ENCODE assay signal across 9 cellular contexts in the genomic region with DNA sequence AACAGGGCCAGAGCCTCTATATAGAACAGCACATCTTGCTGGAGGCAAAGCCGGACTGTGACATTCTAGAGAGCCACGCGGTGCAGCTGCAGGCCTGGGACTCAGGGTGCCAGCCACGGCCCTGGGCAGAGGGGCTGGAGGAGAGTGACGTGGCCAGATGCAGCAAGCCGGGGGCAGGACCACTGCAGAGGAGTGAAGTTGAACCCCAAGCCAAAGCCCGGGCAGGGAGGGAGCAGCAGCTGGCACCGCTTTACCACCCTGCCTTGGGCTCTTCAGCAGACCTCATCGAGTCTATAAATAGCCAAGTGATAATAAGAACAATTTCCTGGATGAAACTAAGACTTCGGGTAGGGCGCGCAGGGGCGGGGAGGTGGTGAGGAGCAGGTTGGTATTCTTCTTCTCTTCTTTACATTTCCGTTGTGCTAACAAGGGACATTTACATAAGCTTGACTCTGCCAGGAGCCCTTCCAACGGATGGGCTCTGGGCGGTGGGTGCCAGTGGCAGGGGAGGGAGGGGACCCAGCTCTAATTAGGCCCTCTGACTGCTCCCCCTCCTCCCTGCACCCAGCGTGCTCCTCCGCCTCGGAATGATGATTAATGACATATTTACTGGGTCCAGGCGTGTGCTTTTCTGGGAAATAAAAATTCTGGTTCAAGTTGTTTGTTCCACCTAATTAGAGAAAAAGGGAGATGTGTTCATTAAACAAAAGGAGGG.
DNase-seq lines count a peak whose midpoint lies in the region; ATAC-seq and TF ChIP-seq lines count a peak whose summit lies in the region.
"Had no signal": no experiment of that assay in that cellular context is flagged by ENCODE, and none has a peak within 500 bp of the region (broad histone marks: within the 10 kb centered on the region; RNA-seq: fewer than 3 reads in every experiment).

No MANE protein-coding gene starts in this region.

- H3K4me3 Mint-ChIP-seq in T-helper 1 cell treated with Interleukin-12 subunit alpha and Interleukin-12 subunit beta and Interleukin-4 antibody, amounts not matched to agents 30 μg/mL and 1 μg/mL, for 36 hours, result peak overlapping the region; percentile 53
- peak overlapping the region; percentile 42 to 75 (median 60) for H3K4me3 Mint-ChIP-seq in naive thymus-derived CD4-positive, alpha-beta T cell

- peaks cover 0 to 12% of the 10 kb centered on the region in 2 donors for H3K4me1 ChIP-seq in naive thymus-derived CD4-positive, alpha-beta T cell (ENCODE audit: control insufficient read depth in 2 of 2, insufficient read depth in 2 of 2, low read length in 2 of 2)
- no peaks in the 10 kb centered on the region for H3K4me1 ChIP-seq in trophoblast cell (ENCODE audit: control insufficient read depth in 1 of 2, insufficient read depth in 2 of 2, low read length in 2 of 2)
- H3K4me1 ChIP-seq: parathyroid adenoma had no signal

- H2BK120ac ChIP-seq in trophoblast cell (ENCODE audit: insufficient read depth, low read length, poor library complexity), result no peak overlapping the region

- no peak overlapping the region for H2AFZ ChIP-seq in trophoblast cell (ENCODE audit: insufficient read depth, low read length, poor library complexity)
- H2AFZ ChIP-seq: parathyroid adenoma had no signal

- no peak overlapping the region for H4K12ac ChIP-seq in trophoblast cell (ENCODE audit: low read depth, low read length)

- H3K18ac ChIP-seq in trophoblast cell (ENCODE audit: low read length), result no peak overlapping the region

- H4K91ac ChIP-seq in trophoblast cell (ENCODE audit: low read depth, low read length), result no peak overlapping the region

- no peak overlapping the region for H3K4me3 ChIP-seq in GM06990 (replicated peaks; ENCODE audit: low read depth, low read length)
- H3K4me3 ChIP-seq in naive thymus-derived CD4-positive, alpha-beta T cell (ENCODE audit: low read length), result no peak overlapping the region
- H3K4me3 ChIP-seq in trophoblast cell (ENCODE audit: low read depth, low read length), result no peak overlapping the region

- H3K9ac ChIP-seq in trophoblast cell (ENCODE audit: low read length), result no peak overlapping the region
- H3K9ac ChIP-seq: parathyroid adenoma had no signal

- intact Hi-C loops in naive thymus-derived CD4-positive, alpha-beta T cell (cut with micrococcal nuclease), result loop anchor here in 1 of 2 donors (1.0 kb wide), 1 partner anchor 15 kb away; no protein-coding TSS in a partner anchor
- intact Hi-C loops in sciatic nerve (cut with DNase I), result no loop called here

- DNase-seq in GM06990 (ENCODE audit: extremely low read depth, insufficient read length) (peak; percentile 52), trophoblast cell (no peak), sciatic nerve (ENCODE audit: low spot score) (no peak)
- peak in 5 of 9 donors; percentile 19 to 33 (median 28) for DNase-seq in naive thymus-derived CD4-positive, alpha-beta T cell
- no peak for DNase-seq in NK-92 treated with Interleukin-12 subunit alpha and Interleukin-12 subunit beta, amount 100 ng/mL, for 24 hours (lab: John Stamatoyannopoulos, UW)

- no peak overlapping the region for H3K4me2 ChIP-seq in trophoblast cell (ENCODE audit: low read length)

- H3K36me3 Mint-ChIP-seq in T-helper 1 cell treated with Interleukin-12 subunit alpha and Interleukin-12 subunit beta and Interleukin-4 antibody, amounts not matched to agents 30 μg/mL and 1 μg/mL, for 36 hours (ENCODE audit: low read depth), result peaks cover 2% of the 10 kb centered on the region
- H3K36me3 Mint-ChIP-seq in naive thymus-derived CD4-positive, alpha-beta T cell, result no peaks in the 10 kb centered on the region

- CTCF ChIA-PET in naive thymus-derived CD4-positive, alpha-beta T cell (lab: Charles Lee), result interaction anchor here (0.8 to 3.3 kb wide), 2 partner anchors 15 to 543 kb away, joined by 3 to 18 read pairs; no protein-coding TSS in a partner anchor

- peak overlapping the region; percentile 73 for H3K27ac Mint-ChIP-seq in T-helper 1 cell treated with Interleukin-12 subunit alpha and Interleukin-12 subunit beta and Interleukin-4 antibody, amounts not matched to agents 30 μg/mL and 1 μg/mL, for 36 hours
- peak overlapping the region in 8 of 9 donors; percentile 11 to 85 (median 50) for H3K27ac Mint-ChIP-seq in naive thymus-derived CD4-positive, alpha-beta T cell

- peaks cover 4% of the 10 kb centered on the region for H3K9me3 Mint-ChIP-seq in T-helper 1 cell treated with Interleukin-12 subunit alpha and Interleukin-12 subunit beta and Interleukin-4 antibody, amounts not matched to agents 30 μg/mL and 1 μg/mL, for 36 hours
- peaks cover 0 to 5% (median 2%) of the 10 kb centered on the region in 11 donors for H3K9me3 Mint-ChIP-seq in naive thymus-derived CD4-positive, alpha-beta T cell

- H3K9me3 ChIP-seq in naive thymus-derived CD4-positive, alpha-beta T cell (ENCODE audit: control insufficient read depth in 2 of 3, low read length in 3 of 3), result peaks cover 0 to 5% (median 0%) of the 10 kb centered on the region in 3 experiments
- peaks cover 2% of the 10 kb centered on the region for H3K9me3 ChIP-seq in trophoblast cell (ENCODE audit: insufficient read depth, low read depth, low read length)

- no peak overlapping the region for H2BK12ac ChIP-seq in trophoblast cell (ENCODE audit: low read length)

- H3K4me1 Mint-ChIP-seq in T-helper 1 cell treated with Interleukin-12 subunit alpha and Interleukin-12 subunit beta and Interleukin-4 antibody, amounts not matched to agents 30 μg/mL and 1 μg/mL, for 36 hours (ENCODE audit: low read depth), result peaks cover 19% of the 10 kb centered on the region
- peaks cover 10 to 30% (median 24%) of the 10 kb centered on the region in 7 donors for H3K4me1 Mint-ChIP-seq in naive thymus-derived CD4-positive, alpha-beta T cell

- POLR2A ChIA-PET in naive thymus-derived CD4-positive, alpha-beta T cell (lab: Charles Lee), result interaction anchor here (0.7 kb wide), 1 partner anchor 1546 kb away, joined by 3 read pairs; no protein-coding TSS in a partner anchor

- no peak overlapping the region for H2BK5ac ChIP-seq in trophoblast cell (ENCODE audit: low read depth, low read length, poor library complexity)

- ATAC-seq in GM21360 (IDR thresholded peaks at IDR 0.05; ENCODE audit: unreplicated experiment) (peak; percentile 62), HG03521 (IDR thresholded peaks at IDR 0.05; ENCODE audit: unreplicated experiment) (peak; percentile 61), sciatic nerve (no peak)
- ATAC-seq in naive thymus-derived CD4-positive, alpha-beta T cell, result peak; percentile 50

- no peak overlapping the region for H2AK5ac ChIP-seq in trophoblast cell (ENCODE audit: low read length)

- H3K79me1 ChIP-seq in trophoblast cell (ENCODE audit: low read length), result no peaks in the 10 kb centered on the region

- no peaks in the 10 kb centered on the region for H3K79me2 ChIP-seq in trophoblast cell (ENCODE audit: control insufficient read depth, insufficient read depth, low read length, poor library complexity)
- H3K79me2 ChIP-seq: parathyroid adenoma had no signal

- no peak overlapping the region for H3K4ac ChIP-seq in trophoblast cell (ENCODE audit: low read depth, low read length)

- H3K14ac ChIP-seq in trophoblast cell (ENCODE audit: low read length), result no peak overlapping the region

- H3K36me3 ChIP-seq in GM06990 (ENCODE audit: control insufficient read depth, insufficient read depth, low read length), result no peaks in the 10 kb centered on the region
- H3K36me3 ChIP-seq in naive thymus-derived CD4-positive, alpha-beta T cell (ENCODE audit: control insufficient read depth in 2 of 3, insufficient read depth in 3 of 3, low read length in 3 of 3), result no peaks in the 10 kb centered on the region
- H3K36me3 ChIP-seq in trophoblast cell (ENCODE audit: control insufficient read depth in 1 of 2, insufficient read depth in 2 of 2, low read length in 2 of 2), result no peaks in the 10 kb centered on the region

- H3K27me3 ChIP-seq in GM06990 (replicated peaks; ENCODE audit: control insufficient read depth, insufficient read depth, low read length) (peaks cover 1% of the 10 kb centered on the region), trophoblast cell (ENCODE audit: insufficient read depth, low read length) (no peaks in the 10 kb centered on the region)
- no peaks in the 10 kb centered on the region for H3K27me3 ChIP-seq in naive thymus-derived CD4-positive, alpha-beta T cell (ENCODE audit: control insufficient read depth in 2 of 2, insufficient read depth in 2 of 2, low read length in 2 of 2)

- H3K27ac ChIP-seq in naive thymus-derived CD4-positive, alpha-beta T cell (ENCODE audit: low read depth, low read length), result no peak overlapping the region
- no peak overlapping the region for H3K27ac ChIP-seq in trophoblast cell (ENCODE audit: low read depth, low read length)
- H3K27ac ChIP-seq: parathyroid adenoma had no signal

- H3K23ac ChIP-seq in trophoblast cell (ENCODE audit: low read length), result no peak overlapping the region

- no CpG with 5 or more reads among the region's 20 CpGs for WGBS in trophoblast cell (ENCODE audit: extremely low coverage, insufficient coverage, insufficient read length)

- H4K8ac ChIP-seq in trophoblast cell (ENCODE audit: low read depth, low read length), result no peak overlapping the region

- no peaks in the 10 kb centered on the region for H3K27me3 Mint-ChIP-seq in T-helper 1 cell treated with Interleukin-12 subunit alpha and Interleukin-12 subunit beta and Interleukin-4 antibody, amounts not matched to agents 30 μg/mL and 1 μg/mL, for 36 hours (ENCODE audit: low read depth)
- peaks cover 0 to 3% (median 0%) of the 10 kb centered on the region in 5 donors for H3K27me3 Mint-ChIP-seq in naive thymus-derived CD4-positive, alpha-beta T cell

- no peak for TF ChIP-seq CTCF in GM06990 (IDR thresholded peaks at IDR 0.05; ENCODE audit: insufficient read depth, low read length, poor library complexity, severe bottlenecking)

Comparison
In these comparisons a context has a peak if more than half of its experiments do, and no peak if none do; other contexts are left out.
1. DNase-seq: peak in GM06990 (single experiment) and naive thymus-derived CD4-positive, alpha-beta T cell (5 of 9); none in NK-92 treated with Interleukin-12 subunit alpha and Interleukin-12 subunit beta, amount 100 ng/mL, for 24 hours (single experiment), trophoblast cell (0 of 2) and sciatic nerve (single experiment).